ENCODE assay signal across 2 cellular contexts in genomic region chr2:201413552-201413951, GRCh38.
TF ChIP-seq lines count a peak whose summit lies in the region.

No MANE protein-coding gene starts in this region.

TF ChIP-seq in K562, 482 proteins besides CTCF, POLR2A, EP300 and RAD21:
- TF ChIP-seq, protein P1, sequence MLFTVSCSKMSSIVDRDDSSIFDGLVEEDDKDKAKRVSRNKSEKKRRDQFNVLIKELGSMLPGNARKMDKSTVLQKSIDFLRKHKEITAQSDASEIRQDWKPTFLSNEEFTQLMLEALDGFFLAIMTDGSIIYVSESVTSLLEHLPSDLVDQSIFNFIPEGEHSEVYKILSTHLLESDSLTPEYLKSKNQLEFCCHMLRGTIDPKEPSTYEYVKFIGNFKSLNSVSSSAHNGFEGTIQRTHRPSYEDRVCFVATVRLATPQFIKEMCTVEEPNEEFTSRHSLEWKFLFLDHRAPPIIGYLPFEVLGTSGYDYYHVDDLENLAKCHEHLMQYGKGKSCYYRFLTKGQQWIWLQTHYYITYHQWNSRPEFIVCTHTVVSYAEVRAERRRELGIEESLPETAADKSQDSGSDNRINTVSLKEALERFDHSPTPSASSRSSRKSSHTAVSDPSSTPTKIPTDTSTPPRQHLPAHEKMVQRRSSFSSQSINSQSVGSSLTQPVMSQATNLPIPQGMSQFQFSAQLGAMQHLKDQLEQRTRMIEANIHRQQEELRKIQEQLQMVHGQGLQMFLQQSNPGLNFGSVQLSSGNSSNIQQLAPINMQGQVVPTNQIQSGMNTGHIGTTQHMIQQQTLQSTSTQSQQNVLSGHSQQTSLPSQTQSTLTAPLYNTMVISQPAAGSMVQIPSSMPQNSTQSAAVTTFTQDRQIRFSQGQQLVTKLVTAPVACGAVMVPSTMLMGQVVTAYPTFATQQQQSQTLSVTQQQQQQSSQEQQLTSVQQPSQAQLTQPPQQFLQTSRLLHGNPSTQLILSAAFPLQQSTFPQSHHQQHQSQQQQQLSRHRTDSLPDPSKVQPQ (CRISPR knock-in tag; IDR thresholded peaks at IDR 0.05; ENCODE audit: borderline replicate concordance), result no peak
- TF ChIP-seq E2F4 (CRISPR knock-in tag; IDR thresholded peaks at IDR 0.05; ENCODE audit: low read depth) (no peak), ESRRA (IDR thresholded peaks at IDR 0.05; ENCODE audit: borderline replicate concordance, low read depth) (no peak), FIP1L1 (IDR thresholded peaks at IDR 0.05; ENCODE audit: low read depth, low read length, poor library complexity, severe bottlenecking) (no peak), TEAD2 (tag; IDR thresholded peaks at IDR 0.05) (no peak), TGIF2 (CRISPR knock-in tag; IDR thresholded peaks at IDR 0.05) (no peak), HNRNPUL1 (IDR thresholded peaks at IDR 0.05; ENCODE audit: low read length) (no peak), SREBF1 (IDR thresholded peaks at IDR 0.05; ENCODE audit: borderline replicate concordance, low read depth, low read length) (no peak), FOSL1 (tag; conservative IDR thresholded peaks at IDR 0.05) (no peak), RBM14 (IDR thresholded peaks at IDR 0.05; ENCODE audit: borderline replicate concordance, insufficient read depth, low read depth, low read length) (no peak), ZNF263 (CRISPR knock-in tag; IDR thresholded peaks at IDR 0.05; ENCODE audit: borderline replicate concordance) (no peak), SAFB (IDR thresholded peaks at IDR 0.05; ENCODE audit: borderline replicate concordance, low read depth, low read length) (no peak), SMARCC2 (IDR thresholded peaks at IDR 0.05; ENCODE audit: low read depth) (no peak), IRF9 (tag; IDR thresholded peaks at IDR 0.05) (no peak), NCOA6 (IDR thresholded peaks at IDR 0.05) (no peak), ZNF431 (CRISPR knock-in tag; IDR thresholded peaks at IDR 0.05) (no peak)
- TF ChIP-seq, protein P2, sequence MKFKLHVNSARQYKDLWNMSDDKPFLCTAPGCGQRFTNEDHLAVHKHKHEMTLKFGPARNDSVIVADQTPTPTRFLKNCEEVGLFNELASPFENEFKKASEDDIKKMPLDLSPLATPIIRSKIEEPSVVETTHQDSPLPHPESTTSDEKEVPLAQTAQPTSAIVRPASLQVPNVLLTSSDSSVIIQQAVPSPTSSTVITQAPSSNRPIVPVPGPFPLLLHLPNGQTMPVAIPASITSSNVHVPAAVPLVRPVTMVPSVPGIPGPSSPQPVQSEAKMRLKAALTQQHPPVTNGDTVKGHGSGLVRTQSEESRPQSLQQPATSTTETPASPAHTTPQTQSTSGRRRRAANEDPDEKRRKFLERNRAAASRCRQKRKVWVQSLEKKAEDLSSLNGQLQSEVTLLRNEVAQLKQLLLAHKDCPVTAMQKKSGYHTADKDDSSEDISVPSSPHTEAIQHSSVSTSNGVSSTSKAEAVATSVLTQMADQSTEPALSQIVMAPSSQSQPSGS (CRISPR knock-in tag; IDR thresholded peaks at IDR 0.05), result no peak

TF ChIP-seq in WTC11, 78 proteins besides CTCF, POLR2A, EP300 and RAD21:
- TF ChIP-seq GTF2I (CRISPR knock-in tag; conservative IDR thresholded peaks at IDR 0.05), result no peak
- TF ChIP-seq ZNF425 (CRISPR knock-in tag; conservative IDR thresholded peaks at IDR 0.05), result no peak
- no peak for TF ChIP-seq NR2C2 (CRISPR knock-in tag; IDR thresholded peaks at IDR 0.05)
- TF ChIP-seq ZNF317 (CRISPR knock-in tag; IDR thresholded peaks at IDR 0.05; ENCODE audit: borderline replicate concordance, low read depth), result no peak
- TF ChIP-seq OVOL2 (CRISPR knock-in tag; IDR thresholded peaks at IDR 0.05; ENCODE audit: borderline replicate concordance), result no peak
- TF ChIP-seq, protein P2 (CRISPR knock-in tag; IDR thresholded peaks at IDR 0.05; ENCODE audit: borderline replicate concordance, low read depth), result no peak
- no peak for TF ChIP-seq HMGXB4 (CRISPR knock-in tag; IDR thresholded peaks at IDR 0.05)
- no peak for TF ChIP-seq SMAD4 (CRISPR knock-in tag; IDR thresholded peaks at IDR 0.05)
- no peak for TF ChIP-seq FOXK1 (CRISPR knock-in tag; IDR thresholded peaks at IDR 0.05)
